ENCODE assay signal across 8 cellular contexts in the genomic region with DNA sequence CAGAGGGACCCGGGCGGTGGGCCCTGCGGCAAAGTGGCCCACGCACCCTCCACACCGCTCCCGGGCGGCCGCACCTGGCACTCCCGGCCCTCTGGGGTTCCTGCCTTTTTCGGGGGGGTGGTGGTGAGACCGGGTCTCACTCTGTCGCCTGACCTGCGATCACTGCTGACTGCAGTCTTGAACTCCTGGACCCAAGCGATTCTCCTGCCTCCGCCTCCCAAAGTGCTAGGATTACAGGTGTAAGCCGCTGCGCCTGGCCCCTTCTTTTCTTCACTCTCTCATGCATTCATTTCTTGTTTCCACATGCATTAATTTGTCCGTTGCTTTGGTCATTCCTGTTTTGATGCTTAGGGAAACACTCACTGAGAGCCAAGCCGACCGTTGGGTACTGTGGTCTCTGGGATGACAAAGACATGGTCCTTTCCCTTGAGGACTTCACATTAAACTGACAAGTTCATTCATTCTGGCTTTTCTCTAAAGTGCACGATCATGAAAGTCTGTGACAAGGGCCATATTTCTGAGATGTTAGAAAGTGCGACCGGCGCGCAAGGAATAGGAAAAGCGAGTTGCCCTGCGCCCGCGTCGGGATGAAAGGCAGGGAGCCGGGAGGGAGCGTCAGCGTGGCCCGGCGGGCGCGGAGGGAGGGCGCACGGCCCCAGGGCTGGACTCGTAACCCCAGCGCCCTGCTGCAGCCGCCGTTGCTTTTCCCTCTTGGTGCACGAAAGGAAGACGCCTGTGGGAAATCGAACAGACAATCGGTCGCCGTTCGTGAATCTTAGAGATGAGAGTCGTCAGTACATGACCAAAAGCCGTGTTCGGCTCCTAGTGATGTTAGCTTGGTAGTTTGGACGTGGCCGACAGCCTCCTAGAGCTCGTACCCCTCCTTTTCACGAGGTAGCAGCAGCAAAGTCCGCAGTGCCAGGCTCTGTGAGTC. TPM values are rescaled to one million over a fixed set of nuclear protein-coding genes. Genes with fewer than 3 reads are reported as not detected.
A peak's percentile ranks its signal among the peaks of the same experiment; 100 is the strongest.
DNase-seq lines count a peak whose midpoint lies in the region; ATAC-seq lines count a peak whose summit lies in the region.

No MANE protein-coding gene starts in this region.

- peaks cover 32 to 38% (median 38%) of the 10 kb centered on the region in 3 donors for H3K4me1 Mint-ChIP-seq in IgD-negative memory B cell
- peaks cover 39% of the 10 kb centered on the region for H3K4me1 Mint-ChIP-seq in activated naive CD8-positive, alpha-beta T cell treated with anti-CD3 and anti-CD28 coated beads, Interleukin-2, amount 50 U/mL, for 24 hours

- no peak for ATAC-seq in activated naive CD8-positive, alpha-beta T cell treated with anti-CD3 and anti-CD28 coated beads, Interleukin-2, amount 50 U/mL, for 24 hours

- H3K9me3 ChIP-seq in skeletal muscle tissue (ENCODE audit: control insufficient read depth in 3 of 3, low read length in 3 of 3): no peaks in the 10 kb centered on the region

- H3K9me3 Mint-ChIP-seq in IgD-negative memory B cell: no peaks in the 10 kb centered on the region
- peaks cover 2% of the 10 kb centered on the region for H3K9me3 Mint-ChIP-seq in activated naive CD8-positive, alpha-beta T cell treated with anti-CD3 and anti-CD28 coated beads, Interleukin-2, amount 50 U/mL, for 24 hours

- peak overlapping the region; percentile 2 to 46 (median 21) for H3K27ac Mint-ChIP-seq in IgD-negative memory B cell
- H3K27ac Mint-ChIP-seq in activated naive CD8-positive, alpha-beta T cell treated with anti-CD3 and anti-CD28 coated beads, Interleukin-2, amount 50 U/mL, for 24 hours: peak overlapping the region; percentile 29

- peaks cover 27 to 47% (median 36%) of the 10 kb centered on the region in 3 donors for H3K27me3 ChIP-seq in skeletal muscle tissue (ENCODE audit: control insufficient read depth in 3 of 3, insufficient read depth in 3 of 3, low read length in 3 of 3)

- in situ Hi-C loops in ACHN (cut with HindIII; ENCODE audit: low pct_ligation_motif_present, low pct_unique_long_range_greater_than_20kb, low sequenced_read_pairs): no loop called here

- no peaks in the 10 kb centered on the region for H3K27me3 Mint-ChIP-seq in IgD-negative memory B cell
- H3K27me3 Mint-ChIP-seq in activated naive CD8-positive, alpha-beta T cell treated with anti-CD3 and anti-CD28 coated beads, Interleukin-2, amount 50 U/mL, for 24 hours: peaks cover 25% of the 10 kb centered on the region

- H3K36me3 ChIP-seq in skeletal muscle tissue (ENCODE audit: control insufficient read depth in 3 of 3, insufficient read depth in 3 of 3, low read length in 3 of 3): no peaks in the 10 kb centered on the region

- peak overlapping the region in 1 of 3 donors; percentile 23 for H3K9ac ChIP-seq in skeletal muscle tissue (ENCODE audit: low read depth in 1 of 3, low read length in 3 of 3)

- DNase-seq in activated naive CD8-positive, alpha-beta T cell treated with anti-CD3 and anti-CD28 coated beads, Interleukin-2, amount 50 U/mL, for 24 hours: peak; percentile 26
- no peak for DNase-seq in Kasumi-1 (lab: John Stamatoyannopoulos, UW)
- DNase-seq in ACHN: no peak
- DNase-seq in globus pallidus (ENCODE audit: low spot score): no peak

- H3K27ac ChIP-seq in skeletal muscle tissue (ENCODE audit: low read depth, low read length): no peak overlapping the region

- peaks cover 7% of the 10 kb centered on the region for H3K36me3 Mint-ChIP-seq in IgD-negative memory B cell
- peaks cover 22% of the 10 kb centered on the region for H3K36me3 Mint-ChIP-seq in activated naive CD8-positive, alpha-beta T cell treated with anti-CD3 and anti-CD28 coated beads, Interleukin-2, amount 50 U/mL, for 24 hours (ENCODE audit: low read depth)

- peak overlapping the region; percentile 72 to 95 (median 86) for H3K4me3 Mint-ChIP-seq in IgD-negative memory B cell
- peak overlapping the region; percentile 84 for H3K4me3 Mint-ChIP-seq in activated naive CD8-positive, alpha-beta T cell treated with anti-CD3 and anti-CD28 coated beads, Interleukin-2, amount 50 U/mL, for 24 hours

- H3K4me1 ChIP-seq in skeletal muscle tissue (ENCODE audit: control insufficient read depth in 3 of 3, insufficient read depth in 3 of 3, low read length in 3 of 3): peaks cover 15 to 22% (median 18%) of the 10 kb centered on the region in 3 donors

- H3K4me3 ChIP-seq in GM08714 (ENCODE audit: low read length) (peak overlapping the region; percentile 92), iPS-11a (ENCODE audit: low read depth, low read length) (peak overlapping the region; percentile 42), skeletal muscle tissue (ENCODE audit: low read length in 3 of 3) (peak overlapping the region; percentile 56 to 61 (median 60))

RNA-seq across cellular contexts. Expression of gene MCOLN2, which starts 1.0 kb away (rescaled TPM):
- 12.4 TPM for polyA plus RNA-seq in IgD-negative memory B cell
- total RNA-seq in skeletal muscle tissue: not detected

RNA-seq across cellular contexts. Expression of gene MCOLN3, which starts 50.4 kb away (rescaled TPM):
- polyA plus RNA-seq in IgD-negative memory B cell: 0.19 TPM
- 0.52 TPM for total RNA-seq in skeletal muscle tissue

Comparison
In these comparisons a context has a peak if more than half of its experiments do, and no peak if none do; other contexts are left out.
1. H3K4me3 ChIP-seq: peak in every context shown above with its lines; median percentile 92 in GM08714; 60 in skeletal muscle tissue; 42 in iPS-11a.